In genomic region chr12:112243255-112243965, GRCh38 we compare ENCODE assay signal across 19 cellular contexts.
"Had no signal": no experiment of that assay in that cellular context is flagged by ENCODE, and none has a peak within 500 bp of the region (broad histone marks: within the 10 kb centered on the region; RNA-seq: fewer than 3 reads in every experiment).

No MANE protein-coding gene starts in this region.

- DNase-seq: activated CD4-positive, alpha-beta T cell treated with anti-CD3 and anti-CD28 coated beads for 36 hours; activated CD4-positive, CD25-positive, alpha-beta regulatory T cell; activated CD8-positive, alpha-beta memory T cell treated with anti-CD3 and anti-CD28 coated beads, Interleukin-2, amount 10 ng/mL, durations not matched to agents 7 days and 5 days; activated CD8-positive, alpha-beta T cell treated with anti-CD3 and anti-CD28 coated beads, Interleukin-2, amount 10 ng/mL, durations not matched to agents 7 days and 5 days; activated naive CD4-positive, alpha-beta T cell; activated T-cell treated with anti-CD3 and anti-CD28 coated beads, Interleukin-2, amount 50 U/mL, for 48 hours; colonic mucosa; effector memory CD4-positive, alpha-beta T cell; gastrocnemius medialis; glutamatergic neuron; left cardiac atrium; midbrain; naive thymus-derived CD8-positive, alpha-beta T cell; stimulated activated CD4-positive, alpha-beta T cell treated with anti-CD3 and anti-CD28 coated beads, Interleukin-12 subunit alpha, Interleukin-12 subunit beta, amount 100 ng/mL, for 4 hours; stimulated activated CD4-positive, alpha-beta T cell treated with anti-CD3 and anti-CD28 coated beads, Interleukin-4, amount 100 ng/mL, for 1 hour; T-helper 2 cell had no signal

- ATAC-seq: activated CD4-positive, alpha-beta T cell treated with anti-CD3 and anti-CD28 coated beads for 36 hours; activated CD8-positive, alpha-beta memory T cell treated with anti-CD3 and anti-CD28 coated beads, Interleukin-2, amount 10 ng/mL, durations not matched to agents 7 days and 5 days; activated CD8-positive, alpha-beta T cell treated with anti-CD3 and anti-CD28 coated beads, Interleukin-2, amount 10 ng/mL, durations not matched to agents 7 days and 5 days; activated naive CD4-positive, alpha-beta T cell treated with anti-CD3 and anti-CD28 coated beads, Interleukin-2, amount 50 U/mL, for 72 hours; gastrocnemius medialis; left cardiac atrium; naive thymus-derived CD8-positive, alpha-beta T cell; sciatic nerve; stimulated activated effector memory CD8-positive, alpha-beta T cell treated with anti-CD3 and anti-CD28 coated beads, Interleukin-12 subunit alpha, Interleukin-12 subunit beta, amount 100 ng/mL, for 72 hours had no signal
